ENCODE assay signal across 2 cellular contexts in the genomic region with DNA sequence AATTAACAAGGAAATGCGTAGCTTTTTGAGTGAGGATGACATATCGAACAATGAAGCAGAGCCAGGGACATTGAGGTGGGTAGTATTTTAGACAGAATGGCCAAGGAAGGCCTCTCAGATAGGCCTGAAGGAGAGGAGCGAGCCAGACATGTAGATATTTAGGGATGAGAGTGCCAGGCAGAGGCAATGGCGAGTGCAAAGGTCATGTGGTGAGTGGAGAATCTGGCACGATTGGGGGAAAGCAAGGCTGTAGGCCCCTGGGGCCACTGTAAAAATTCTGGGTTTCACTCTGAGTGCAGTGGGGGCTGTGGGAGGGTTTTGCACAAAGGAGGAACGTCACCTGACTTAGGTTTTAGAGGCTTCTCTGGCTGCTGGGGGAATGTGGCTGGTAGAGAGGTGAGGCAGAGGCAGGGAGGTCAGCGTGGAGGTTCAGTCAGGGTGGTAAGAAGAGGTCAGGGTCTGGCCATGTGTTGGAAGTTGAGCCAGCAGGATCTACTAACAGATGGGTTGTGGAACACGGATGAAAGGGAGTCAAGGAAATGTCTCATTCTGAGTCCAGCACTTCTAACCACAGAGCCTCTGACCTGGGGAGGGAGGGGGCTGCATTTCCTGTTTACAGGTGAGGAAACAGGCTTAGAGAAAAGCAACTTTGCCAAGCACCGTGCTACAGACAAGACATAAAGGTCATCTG.
TF ChIP-seq lines count a peak whose summit lies in the region.

No MANE protein-coding gene starts in this region.

TF ChIP-seq in HEK293, 187 proteins besides CTCF, POLR2A, EP300 and RAD21 (continued from another document):
- TF ChIP-seq, protein P1, sequence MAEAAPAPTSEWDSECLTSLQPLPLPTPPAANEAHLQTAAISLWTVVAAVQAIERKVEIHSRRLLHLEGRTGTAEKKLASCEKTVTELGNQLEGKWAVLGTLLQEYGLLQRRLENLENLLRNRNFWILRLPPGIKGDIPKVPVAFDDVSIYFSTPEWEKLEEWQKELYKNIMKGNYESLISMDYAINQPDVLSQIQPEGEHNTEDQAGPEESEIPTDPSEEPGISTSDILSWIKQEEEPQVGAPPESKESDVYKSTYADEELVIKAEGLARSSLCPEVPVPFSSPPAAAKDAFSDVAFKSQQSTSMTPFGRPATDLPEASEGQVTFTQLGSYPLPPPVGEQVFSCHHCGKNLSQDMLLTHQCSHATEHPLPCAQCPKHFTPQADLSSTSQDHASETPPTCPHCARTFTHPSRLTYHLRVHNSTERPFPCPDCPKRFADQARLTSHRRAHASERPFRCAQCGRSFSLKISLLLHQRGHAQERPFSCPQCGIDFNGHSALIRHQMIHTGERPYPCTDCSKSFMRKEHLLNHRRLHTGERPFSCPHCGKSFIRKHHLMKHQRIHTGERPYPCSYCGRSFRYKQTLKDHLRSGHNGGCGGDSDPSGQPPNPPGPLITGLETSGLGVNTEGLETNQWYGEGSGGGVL (tag by site-specific recombination; IDR thresholded peaks at IDR 0.05): no peak
- no peak for TF ChIP-seq ZNF214 (tag by site-specific recombination; IDR thresholded peaks at IDR 0.05; ENCODE audit: borderline replicate concordance)

TF ChIP-seq in GM23338, 12 proteins besides CTCF, POLR2A, EP300 and RAD21:
- TF ChIP-seq, protein P2, sequence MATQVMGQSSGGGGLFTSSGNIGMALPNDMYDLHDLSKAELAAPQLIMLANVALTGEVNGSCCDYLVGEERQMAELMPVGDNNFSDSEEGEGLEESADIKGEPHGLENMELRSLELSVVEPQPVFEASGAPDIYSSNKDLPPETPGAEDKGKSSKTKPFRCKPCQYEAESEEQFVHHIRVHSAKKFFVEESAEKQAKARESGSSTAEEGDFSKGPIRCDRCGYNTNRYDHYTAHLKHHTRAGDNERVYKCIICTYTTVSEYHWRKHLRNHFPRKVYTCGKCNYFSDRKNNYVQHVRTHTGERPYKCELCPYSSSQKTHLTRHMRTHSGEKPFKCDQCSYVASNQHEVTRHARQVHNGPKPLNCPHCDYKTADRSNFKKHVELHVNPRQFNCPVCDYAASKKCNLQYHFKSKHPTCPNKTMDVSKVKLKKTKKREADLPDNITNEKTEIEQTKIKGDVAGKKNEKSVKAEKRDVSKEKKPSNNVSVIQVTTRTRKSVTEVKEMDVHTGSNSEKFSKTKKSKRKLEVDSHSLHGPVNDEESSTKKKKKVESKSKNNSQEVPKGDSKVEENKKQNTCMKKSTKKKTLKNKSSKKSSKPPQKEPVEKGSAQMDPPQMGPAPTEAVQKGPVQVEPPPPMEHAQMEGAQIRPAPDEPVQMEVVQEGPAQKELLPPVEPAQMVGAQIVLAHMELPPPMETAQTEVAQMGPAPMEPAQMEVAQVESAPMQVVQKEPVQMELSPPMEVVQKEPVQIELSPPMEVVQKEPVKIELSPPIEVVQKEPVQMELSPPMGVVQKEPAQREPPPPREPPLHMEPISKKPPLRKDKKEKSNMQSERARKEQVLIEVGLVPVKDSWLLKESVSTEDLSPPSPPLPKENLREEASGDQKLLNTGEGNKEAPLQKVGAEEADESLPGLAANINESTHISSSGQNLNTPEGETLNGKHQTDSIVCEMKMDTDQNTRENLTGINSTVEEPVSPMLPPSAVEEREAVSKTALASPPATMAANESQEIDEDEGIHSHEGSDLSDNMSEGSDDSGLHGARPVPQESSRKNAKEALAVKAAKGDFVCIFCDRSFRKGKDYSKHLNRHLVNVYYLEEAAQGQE (IDR thresholded peaks at IDR 0.05; ENCODE audit: unreplicated experiment): no peak
- TF ChIP-seq JUNB (IDR thresholded peaks at IDR 0.05; ENCODE audit: unreplicated experiment): no peak
- TF ChIP-seq, protein P3, sequence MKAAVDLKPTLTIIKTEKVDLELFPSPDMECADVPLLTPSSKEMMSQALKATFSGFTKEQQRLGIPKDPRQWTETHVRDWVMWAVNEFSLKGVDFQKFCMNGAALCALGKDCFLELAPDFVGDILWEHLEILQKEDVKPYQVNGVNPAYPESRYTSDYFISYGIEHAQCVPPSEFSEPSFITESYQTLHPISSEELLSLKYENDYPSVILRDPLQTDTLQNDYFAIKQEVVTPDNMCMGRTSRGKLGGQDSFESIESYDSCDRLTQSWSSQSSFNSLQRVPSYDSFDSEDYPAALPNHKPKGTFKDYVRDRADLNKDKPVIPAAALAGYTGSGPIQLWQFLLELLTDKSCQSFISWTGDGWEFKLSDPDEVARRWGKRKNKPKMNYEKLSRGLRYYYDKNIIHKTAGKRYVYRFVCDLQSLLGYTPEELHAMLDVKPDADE (IDR thresholded peaks at IDR 0.05): no peak
- TF ChIP-seq EZH2 (IDR thresholded peaks at IDR 0.05; ENCODE audit: low read depth, unreplicated experiment): no peak
- TF ChIP-seq POLR2AphosphoS5 (IDR thresholded peaks at IDR 0.05; ENCODE audit: low read depth): no peak
- no peak for TF ChIP-seq CREB1 (CRISPR knock-in tag; IDR thresholded peaks at IDR 0.05; ENCODE audit: low read depth)
- no peak for TF ChIP-seq NANOG (IDR thresholded peaks at IDR 0.05; ENCODE audit: borderline replicate concordance)
- no peak for TF ChIP-seq STAT1 (IDR thresholded peaks at IDR 0.05; ENCODE audit: unreplicated experiment)
- TF ChIP-seq, protein P4, sequence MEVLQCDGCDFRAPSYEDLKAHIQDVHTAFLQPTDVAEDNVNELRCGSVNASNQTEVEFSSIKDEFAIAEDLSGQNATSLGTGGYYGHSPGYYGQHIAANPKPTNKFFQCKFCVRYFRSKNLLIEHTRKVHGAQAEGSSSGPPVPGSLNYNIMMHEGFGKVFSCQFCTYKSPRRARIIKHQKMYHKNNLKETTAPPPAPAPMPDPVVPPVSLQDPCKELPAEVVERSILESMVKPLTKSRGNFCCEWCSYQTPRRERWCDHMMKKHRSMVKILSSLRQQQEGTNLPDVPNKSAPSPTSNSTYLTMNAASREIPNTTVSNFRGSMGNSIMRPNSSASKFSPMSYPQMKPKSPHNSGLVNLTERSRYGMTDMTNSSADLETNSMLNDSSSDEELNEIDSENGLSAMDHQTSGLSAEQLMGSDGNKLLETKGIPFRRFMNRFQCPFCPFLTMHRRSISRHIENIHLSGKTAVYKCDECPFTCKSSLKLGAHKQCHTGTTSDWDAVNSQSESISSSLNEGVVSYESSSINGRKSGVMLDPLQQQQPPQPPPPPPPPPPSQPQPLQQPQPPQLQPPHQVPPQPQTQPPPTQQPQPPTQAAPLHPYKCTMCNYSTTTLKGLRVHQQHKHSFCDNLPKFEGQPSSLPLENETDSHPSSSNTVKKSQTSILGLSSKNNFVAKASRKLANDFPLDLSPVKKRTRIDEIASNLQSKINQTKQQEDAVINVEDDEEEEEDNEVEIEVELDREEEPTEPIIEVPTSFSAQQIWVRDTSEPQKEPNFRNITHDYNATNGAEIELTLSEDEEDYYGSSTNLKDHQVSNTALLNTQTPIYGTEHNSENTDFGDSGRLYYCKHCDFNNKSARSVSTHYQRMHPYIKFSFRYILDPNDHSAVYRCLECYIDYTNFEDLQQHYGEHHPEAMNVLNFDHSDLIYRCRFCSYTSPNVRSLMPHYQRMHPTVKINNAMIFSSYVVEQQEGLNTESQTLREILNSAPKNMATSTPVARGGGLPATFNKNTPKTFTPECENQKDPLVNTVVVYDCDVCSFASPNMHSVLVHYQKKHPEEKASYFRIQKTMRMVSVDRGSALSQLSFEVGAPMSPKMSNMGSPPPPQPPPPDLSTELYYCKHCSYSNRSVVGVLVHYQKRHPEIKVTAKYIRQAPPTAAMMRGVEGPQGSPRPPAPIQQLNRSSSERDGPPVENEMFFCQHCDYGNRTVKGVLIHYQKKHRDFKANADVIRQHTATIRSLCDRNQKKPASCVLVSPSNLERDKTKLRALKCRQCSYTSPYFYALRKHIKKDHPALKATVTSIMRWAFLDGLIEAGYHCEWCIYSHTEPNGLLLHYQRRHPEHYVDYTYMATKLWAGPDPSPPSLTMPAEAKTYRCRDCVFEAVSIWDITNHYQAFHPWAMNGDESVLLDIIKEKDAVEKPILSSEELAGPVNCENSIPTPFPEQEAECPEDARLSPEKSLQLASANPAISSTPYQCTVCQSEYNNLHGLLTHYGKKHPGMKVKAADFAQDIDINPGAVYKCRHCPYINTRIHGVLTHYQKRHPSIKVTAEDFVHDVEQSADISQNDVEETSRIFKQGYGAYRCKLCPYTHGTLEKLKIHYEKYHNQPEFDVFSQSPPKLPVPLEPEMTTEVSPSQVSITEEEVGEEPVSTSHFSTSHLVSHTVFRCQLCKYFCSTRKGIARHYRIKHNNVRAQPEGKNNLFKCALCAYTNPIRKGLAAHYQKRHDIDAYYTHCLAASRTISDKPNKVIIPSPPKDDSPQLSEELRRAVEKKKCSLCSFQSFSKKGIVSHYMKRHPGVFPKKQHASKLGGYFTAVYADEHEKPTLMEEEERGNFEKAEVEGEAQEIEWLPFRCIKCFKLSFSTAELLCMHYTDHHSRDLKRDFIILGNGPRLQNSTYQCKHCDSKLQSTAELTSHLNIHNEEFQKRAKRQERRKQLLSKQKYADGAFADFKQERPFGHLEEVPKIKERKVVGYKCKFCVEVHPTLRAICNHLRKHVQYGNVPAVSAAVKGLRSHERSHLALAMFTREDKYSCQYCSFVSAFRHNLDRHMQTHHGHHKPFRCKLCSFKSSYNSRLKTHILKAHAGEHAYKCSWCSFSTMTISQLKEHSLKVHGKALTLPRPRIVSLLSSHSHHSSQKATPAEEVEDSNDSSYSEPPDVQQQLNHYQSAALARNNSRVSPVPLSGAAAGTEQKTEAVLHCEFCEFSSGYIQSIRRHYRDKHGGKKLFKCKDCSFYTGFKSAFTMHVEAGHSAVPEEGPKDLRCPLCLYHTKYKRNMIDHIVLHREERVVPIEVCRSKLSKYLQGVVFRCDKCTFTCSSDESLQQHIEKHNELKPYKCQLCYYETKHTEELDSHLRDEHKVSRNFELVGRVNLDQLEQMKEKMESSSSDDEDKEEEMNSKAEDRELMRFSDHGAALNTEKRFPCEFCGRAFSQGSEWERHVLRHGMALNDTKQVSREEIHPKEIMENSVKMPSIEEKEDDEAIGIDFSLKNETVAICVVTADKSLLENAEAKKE (CRISPR knock-in tag; IDR thresholded peaks at IDR 0.05): no peak
- no peak for TF ChIP-seq EZH2phosphoT487 (IDR thresholded peaks at IDR 0.05; ENCODE audit: unreplicated experiment)
- no peak for TF ChIP-seq ZNF331 (CRISPR knock-in tag; IDR thresholded peaks at IDR 0.05; ENCODE audit: low read depth)
- TF ChIP-seq ZNF114 (CRISPR knock-in tag; IDR thresholded peaks at IDR 0.05): no peak
TF ChIP-seq in GM23338: peak in this region for 0.
